8 cellular contexts compared by ENCODE assay signal in genomic region chr3:140128217-140129137, GRCh38.
DNase-seq lines count a peak whose midpoint lies in the region; TF ChIP-seq lines count a peak whose summit lies in the region.

No MANE protein-coding gene starts in this region.

- H3K4me3 ChIP-seq in AG04450 (ENCODE audit: low read depth, low read length): no peak overlapping the region
- no peak overlapping the region for H3K4me3 ChIP-seq in cardiac muscle cell

- H3K9me3 ChIP-seq in AG04450 (ENCODE audit: control insufficient read depth, insufficient read depth, low read length) (no peaks in the 10 kb centered on the region), cardiac muscle cell (ENCODE audit: low read depth) (no peaks in the 10 kb centered on the region)

- H3K27me3 ChIP-seq in AG04450 (ENCODE audit: control insufficient read depth, insufficient read depth, low read length): no peaks in the 10 kb centered on the region
- H3K27me3 ChIP-seq in cardiac muscle cell: peaks cover 5% of the 10 kb centered on the region

- CTCF ChIA-PET in AG04450 (lab: Charles Lee): interaction anchor here (0.6 to 1.9 kb wide), 8 partner anchors 9 to 735 kb away, joined by 3 to 21 read pairs (median 3); no protein-coding TSS in a partner anchor

- no peak overlapping the region for H3K27ac ChIP-seq in AG04450 (ENCODE audit: low read depth, low read length)
- H3K27ac ChIP-seq in cardiac muscle cell: no peak overlapping the region

- H3K4me1 ChIP-seq in cardiac muscle cell (ENCODE audit: low read depth): peaks cover 16% of the 10 kb centered on the region

- no peak for DNase-seq in AG04450 (ENCODE audit: low read depth, low spot score)
- DNase-seq in HPDE6-E6E7 (ENCODE audit: extremely low spot score): peak; percentile 12
- peak; percentile 49 to 51 for DNase-seq in SHP77 (lab: John Stamatoyannopoulos, UW)
- DNase-seq in cardiac muscle cell (ENCODE audit: low read depth in 1 of 2, low spot score in 1 of 2): peak; percentile 8 to 70
- DNase-seq in superior temporal gyrus (ENCODE audit: extremely low spot score): peak; percentile 57
- DNase-seq in KG1 (lab: John Stamatoyannopoulos, UW): no peak
- no peak for DNase-seq in OCI-M2 (lab: John Stamatoyannopoulos, UW; ENCODE audit: unreplicated experiment)

- POLR2A ChIA-PET in AG04450 (lab: Yijun Ruan, JAX): interaction anchor here (0.6 kb wide), 1 partner anchor 759 kb away, joined by 3 read pairs; no protein-coding TSS in a partner anchor

- no peaks in the 10 kb centered on the region for H3K36me3 ChIP-seq in cardiac muscle cell

- TF ChIP-seq CTCF in AG04450 (IDR thresholded peaks at IDR 0.05; ENCODE audit: low read depth, low read length) (peak; percentile 57), GM12873 (IDR thresholded peaks at IDR 0.05; ENCODE audit: insufficient read depth, low read depth, low read length, missing control alignments) (peak; percentile 72), cardiac muscle cell (IDR thresholded peaks at IDR 0.05; ENCODE audit: low read depth, low read length) (peak; percentile 29)

Comparison
In these comparisons a context has a peak if more than half of its experiments do, and no peak if none do; other contexts are left out.
1. DNase-seq: peak in HPDE6-E6E7 (single experiment), SHP77 (2 of 2), cardiac muscle cell (2 of 2) and superior temporal gyrus (single experiment); none in AG04450 (single experiment), KG1 (single experiment) and OCI-M2 (single experiment).
2. Peak in every context shown above with its lines, with median percentiles within 50 percentile points of each other: CTCF ChIP-seq.